1 cellular context compared by ENCODE assay signal in genomic region chr11:57762235-57762866, GRCh38.
TF ChIP-seq lines count a peak whose summit lies in the region.

No MANE protein-coding gene starts in this region.

TF ChIP-seq in GM23338, 12 proteins besides CTCF, POLR2A, EP300 and RAD21 (continued from another document):
- no peak for TF ChIP-seq ZNF462 (CRISPR knock-in tag; IDR thresholded peaks at IDR 0.05)
- TF ChIP-seq, protein P1, sequence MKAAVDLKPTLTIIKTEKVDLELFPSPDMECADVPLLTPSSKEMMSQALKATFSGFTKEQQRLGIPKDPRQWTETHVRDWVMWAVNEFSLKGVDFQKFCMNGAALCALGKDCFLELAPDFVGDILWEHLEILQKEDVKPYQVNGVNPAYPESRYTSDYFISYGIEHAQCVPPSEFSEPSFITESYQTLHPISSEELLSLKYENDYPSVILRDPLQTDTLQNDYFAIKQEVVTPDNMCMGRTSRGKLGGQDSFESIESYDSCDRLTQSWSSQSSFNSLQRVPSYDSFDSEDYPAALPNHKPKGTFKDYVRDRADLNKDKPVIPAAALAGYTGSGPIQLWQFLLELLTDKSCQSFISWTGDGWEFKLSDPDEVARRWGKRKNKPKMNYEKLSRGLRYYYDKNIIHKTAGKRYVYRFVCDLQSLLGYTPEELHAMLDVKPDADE (IDR thresholded peaks at IDR 0.05), result no peak
- TF ChIP-seq ZNF331 (CRISPR knock-in tag; IDR thresholded peaks at IDR 0.05; ENCODE audit: low read depth), result no peak
- TF ChIP-seq ZNF114 (CRISPR knock-in tag; IDR thresholded peaks at IDR 0.05), result no peak
- TF ChIP-seq JUNB (IDR thresholded peaks at IDR 0.05; ENCODE audit: unreplicated experiment), result no peak
- TF ChIP-seq EZH2phosphoT487 (IDR thresholded peaks at IDR 0.05; ENCODE audit: unreplicated experiment), result no peak
- no peak for TF ChIP-seq NANOG (IDR thresholded peaks at IDR 0.05; ENCODE audit: borderline replicate concordance)
- TF ChIP-seq CREB1 (CRISPR knock-in tag; IDR thresholded peaks at IDR 0.05; ENCODE audit: low read depth), result no peak
- TF ChIP-seq STAT1 (IDR thresholded peaks at IDR 0.05; ENCODE audit: unreplicated experiment), result no peak
